ENCODE assay signal across 8 cellular contexts in the genomic region with DNA sequence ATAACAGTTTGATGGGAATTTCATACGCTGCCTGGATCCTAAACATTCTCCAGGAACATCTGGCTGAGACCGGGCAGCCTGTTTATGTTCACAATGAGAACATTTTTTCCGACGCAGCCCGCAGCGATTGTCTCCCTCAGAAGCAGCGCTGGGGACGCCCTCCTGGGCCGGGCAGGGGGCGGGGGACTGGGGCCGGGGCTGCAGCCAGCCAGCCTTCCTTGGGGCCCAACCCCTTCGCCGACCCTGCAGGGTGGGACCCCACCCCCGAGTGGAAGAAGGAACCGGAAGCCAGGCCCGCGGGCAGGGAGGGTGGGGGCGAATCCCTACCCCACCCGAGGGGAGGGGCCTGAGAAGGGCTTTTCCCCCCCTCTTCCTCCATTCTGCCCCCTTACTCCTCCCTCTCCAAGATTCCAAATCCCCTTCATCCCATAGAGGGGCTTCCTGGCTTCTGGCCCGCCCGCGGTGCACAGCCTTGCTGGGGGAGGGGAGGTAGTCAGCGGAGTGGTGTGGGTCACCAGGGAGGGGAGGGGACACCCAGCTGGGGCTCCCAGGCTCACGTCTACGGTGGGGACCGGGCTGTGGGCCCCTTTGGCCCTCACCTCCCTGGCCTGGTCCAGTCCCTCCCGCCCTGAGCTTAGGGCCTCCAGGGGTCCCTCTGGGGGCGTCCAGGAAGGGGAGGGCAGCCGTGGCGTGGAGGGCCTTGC.
A peak's percentile ranks its signal among the peaks of the same experiment; 100 is the strongest.
DNase-seq lines count a peak whose midpoint lies in the region; TF ChIP-seq lines count a peak whose summit lies in the region.

No MANE protein-coding gene starts in this region.

- H3K4me1 ChIP-seq in neuron (ENCODE audit: insufficient read depth, low read length): peaks cover 5% of the 10 kb centered on the region

- no peak for TF ChIP-seq CTCF in fibroblast of pulmonary artery (IDR thresholded peaks at IDR 0.05; ENCODE audit: low read length, missing control alignments)

- H3K4me3 ChIP-seq in fibroblast of pulmonary artery (replicated peaks; ENCODE audit: low read depth, low read length) (peak overlapping the region; percentile 5), neuron (ENCODE audit: low read length) (no peak overlapping the region)

- peak; percentile 1 for DNase-seq in GM19238 (ENCODE audit: insufficient read length, low spot score)
- DNase-seq in activated CD4-positive, alpha-beta T cell treated with anti-CD3 and anti-CD28 coated beads, Interleukin-2, amount 50 U/mL, for 48 hours: peak; percentile 12 to 21
- DNase-seq in fibroblast of pulmonary artery (ENCODE audit: low read depth): peak; percentile 45
- no peak for DNase-seq in GF-D8 (lab: John Stamatoyannopoulos, UW)
- DNase-seq in NCI-H1417 treated with DMSO at 0.1 percent for 48 hours (lab: John Stamatoyannopoulos, UW): no peak
- no peak for DNase-seq in G401 (ENCODE audit: low spot score)
- DNase-seq in glomerular visceral epithelial cell (ENCODE audit: extremely low spot score): no peak

- peak overlapping the region; percentile 59 for H2AFZ ChIP-seq in neuron (ENCODE audit: low read depth, low read length)

- no peaks in the 10 kb centered on the region for H3K36me3 ChIP-seq in neuron (ENCODE audit: insufficient read depth, low read length)

- in situ Hi-C loops in G401 (cut with HindIII; ENCODE audit: low sequenced_read_pairs): no loop called here

- H3K9me3 ChIP-seq in neuron (ENCODE audit: low read length): no peaks in the 10 kb centered on the region

- H3K27me3 ChIP-seq in neuron (ENCODE audit: insufficient read depth, low read length): no peaks in the 10 kb centered on the region

Comparison
In these comparisons a context has a peak if more than half of its experiments do, and no peak if none do; other contexts are left out.
1. DNase-seq: peak in GM19238 (single experiment), activated CD4-positive, alpha-beta T cell treated with anti-CD3 and anti-CD28 coated beads, Interleukin-2, amount 50 U/mL, for 48 hours (2 of 2) and fibroblast of pulmonary artery (single experiment); none in GF-D8 (single experiment), NCI-H1417 treated with DMSO at 0.1 percent for 48 hours (single experiment), G401 (single experiment) and glomerular visceral epithelial cell (single experiment).